32 cellular contexts compared by ENCODE assay signal in the genomic region with DNA sequence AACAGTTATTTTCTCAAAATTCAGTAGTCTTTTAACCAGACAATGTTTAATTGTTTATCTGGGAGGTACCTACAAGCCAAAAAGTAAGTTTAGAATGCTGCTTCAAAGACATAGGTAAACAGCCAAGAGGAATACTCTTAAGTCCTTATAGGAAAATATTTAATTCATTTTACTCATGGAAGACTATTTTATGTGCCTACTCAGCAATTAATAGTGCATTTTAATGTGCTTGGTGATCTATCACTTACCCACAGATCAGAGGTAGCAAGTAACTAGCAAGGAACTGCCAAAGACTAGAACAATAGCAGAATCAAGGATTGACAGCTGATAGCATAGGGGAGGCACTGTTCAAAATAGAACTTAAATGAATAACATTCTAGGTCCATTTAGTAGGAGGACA.
"Had no signal": no experiment of that assay in that cellular context is flagged by ENCODE, and none has a peak within 500 bp of the region (broad histone marks: within the 10 kb centered on the region; RNA-seq: fewer than 3 reads in every experiment).

No MANE protein-coding gene starts in this region.

- H3K27me3 ChIP-seq: brain microvascular endothelial cell, esophagus muscularis mucosa, foreskin keratinocyte, gastrocnemius medialis, heart left ventricle had no signal

- FAIRE-seq: astrocyte, colon had no signal

- H3K36me3 ChIP-seq: WERI-Rb-1 had no signal

- H3K27ac ChIP-seq: brain microvascular endothelial cell, esophagus muscularis mucosa, foreskin keratinocyte, gastrocnemius medialis, heart left ventricle, WERI-Rb-1 had no signal

- ATAC-seq: activated CD4-positive, CD25-positive, alpha-beta regulatory T cell treated with anti-CD3 and anti-CD28 coated beads, Interleukin-2, amount 50 U/mL, for 24 hours; activated CD8-positive, alpha-beta T cell treated with anti-CD3 and anti-CD28 coated beads for 36 hours; activated T-cell treated with anti-CD3 and anti-CD28 coated beads, Interleukin-2, amount 50 U/mL, for 4 hours; activated T-helper 17 cell treated with anti-CD3 and anti-CD28 coated beads, Interleukin-2, amount 50 U/mL, for 72 hours; effector memory CD8-positive, alpha-beta T cell; foreskin keratinocyte; gastrocnemius medialis; heart left ventricle; T-helper 17 cell had no signal

- H3K9me3 ChIP-seq: esophagus muscularis mucosa, gastrocnemius medialis had no signal

- DNase-seq: activated B cell treated with CpG ODN at 0.5 μM for 24 hours; activated CD4-positive, alpha-beta T cell treated with anti-CD3 and anti-CD28 coated beads for 48 hours; activated CD4-positive, alpha-beta T cell treated with anti-CD3 and anti-CD28 coated beads, Interleukin-2, amount 50 U/mL, for 1 hour; activated CD4-positive, alpha-beta T cell treated with anti-CD3 and anti-CD28 coated beads, Interleukin-2, amount 50 U/mL, for 48 hours; activated CD8-positive, alpha-beta memory T cell treated with anti-CD3 and anti-CD28 coated beads for 24 hours; activated CD8-positive, alpha-beta T cell treated with anti-CD3 and anti-CD28 coated beads for 36 hours; activated effector memory CD4-positive, alpha-beta T cell treated with Interleukin-2 at 50 U/mL for 16 hours; activated gamma-delta T cell treated with Interleukin-2 at 50 U/mL for 16 hours; activated naive CD4-positive, alpha-beta T cell treated with anti-CD3 and anti-CD28 coated beads, Interleukin-2, amount 50 U/mL, for 16 hours; activated naive CD4-positive, alpha-beta T cell treated with Interleukin-2 at 50 U/mL for 16 hours; activated T-cell treated with anti-CD3 and anti-CD28 coated beads, Interleukin-2, amount 50 U/mL, for 4 hours; amniotic stem cell; anterior cingulate cortex; brain microvascular endothelial cell; caudate nucleus; cortex of kidney; dermis blood vessel endothelial cell; effector CD4-positive, alpha-beta T cell; effector memory CD8-positive, alpha-beta T cell; erythroblast; foreskin keratinocyte; gastrocnemius medialis; glutamatergic neuron; heart left ventricle; T-helper 17 cell; T1000; WERI-Rb-1 had no signal

- H3K4me1 ChIP-seq: foreskin keratinocyte had no signal

- H3K4me3 ChIP-seq: esophagus muscularis mucosa, gastrocnemius medialis, heart left ventricle had no signal
